ENCODE assay signal across 5 cellular contexts in genomic region chr15:88877415-88877814, GRCh38.
"Had no signal": no experiment of that assay in that cellular context is flagged by ENCODE, and none has a peak within 500 bp of the region (broad histone marks: within the 10 kb centered on the region; RNA-seq: fewer than 3 reads in every experiment).

No MANE protein-coding gene starts in this region.

- H3K4me3 ChIP-seq: GM23338 had no signal

- H3K27ac ChIP-seq: KMS-11 had no signal

- H3K4me2 ChIP-seq: GM23338, KMS-11 had no signal

- DNase-seq: H9, HCEC 1CT, KBM-7 had no signal

- ATAC-seq: GM23338 had no signal

- H2AFZ ChIP-seq: GM23338 had no signal

- H3K9ac ChIP-seq: KMS-11 had no signal
